In the genomic region with DNA sequence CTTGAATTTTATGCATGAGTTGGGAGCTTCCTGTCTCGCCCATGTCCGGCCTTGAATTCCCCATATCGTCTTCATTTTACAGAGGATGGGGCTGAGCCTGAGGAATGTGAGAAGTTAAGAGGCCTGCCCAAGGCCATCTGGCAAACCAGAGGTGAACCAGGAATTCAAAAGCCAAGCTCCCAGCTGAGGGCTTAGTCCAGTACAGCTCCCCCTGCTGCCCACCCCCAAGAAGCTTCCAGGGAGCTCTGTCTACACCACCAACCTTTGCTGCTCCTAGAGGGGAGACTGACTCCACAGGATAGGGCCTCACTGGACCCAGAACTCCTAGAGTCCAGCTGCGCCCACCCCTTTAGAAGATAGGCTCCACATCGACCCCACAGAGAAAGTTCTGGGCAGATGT, we compare ENCODE assay signal across 12 cellular contexts. TPM values are rescaled to one million over a fixed set of nuclear protein-coding genes. Genes with fewer than 3 reads are reported as not detected.
DNase-seq lines count a peak whose midpoint lies in the region; ATAC-seq, FAIRE-seq and TF ChIP-seq lines count a peak whose summit lies in the region.
"Had no signal": no experiment of that assay in that cellular context is flagged by ENCODE, and none has a peak within 500 bp of the region (broad histone marks: within the 10 kb centered on the region; RNA-seq: fewer than 3 reads in every experiment).

No MANE protein-coding gene starts in this region.

- H3K36me3 Mint-ChIP-seq in Calu3 (ENCODE audit: insufficient read depth, unreplicated experiment), result no peaks in the 10 kb centered on the region
- no peaks in the 10 kb centered on the region for H3K36me3 Mint-ChIP-seq in GM23338 (ENCODE audit: low read depth)

- H3K9me2 ChIP-seq in GM23338 (ENCODE audit: insufficient read depth), result no peaks in the 10 kb centered on the region

- H3F3A ChIP-seq in GM23338 (replicated peaks; ENCODE audit: low read depth), result no peaks in the 10 kb centered on the region

- no peak overlapping the region for H3K27ac ChIP-seq in GM23338 (ENCODE audit: low read depth)
- H3K27ac ChIP-seq: parathyroid adenoma, SJSA1 had no signal

- peak; percentile 68 for ATAC-seq in GM23338

- H3K4me1 Mint-ChIP-seq in Calu3 (ENCODE audit: low read depth, unreplicated experiment) (no peaks in the 10 kb centered on the region), GM23338 (peaks cover 19% of the 10 kb centered on the region)

- no peaks in the 10 kb centered on the region for H3K9me3 Mint-ChIP-seq in Calu3 (ENCODE audit: low read depth, unreplicated experiment)
- H3K9me3 Mint-ChIP-seq in GM23338, result no peaks in the 10 kb centered on the region

- no peak overlapping the region for H3K4me2 ChIP-seq in GM23338

- no peak for FAIRE-seq in RCC 7860 (lab: Jason Lieb, UNC)

- H3K27ac Mint-ChIP-seq in Calu3 (ENCODE audit: unreplicated experiment) (no peak overlapping the region), GM23338 (no peak overlapping the region)
- H3K27ac Mint-ChIP-seq: IgD-negative memory B cell had no signal

- peaks cover 74% of the 10 kb centered on the region for H3K27me3 Mint-ChIP-seq in Calu3 (ENCODE audit: unreplicated experiment)
- H3K27me3 Mint-ChIP-seq in GM23338 (ENCODE audit: insufficient read depth, low read depth, poor library complexity), result peaks cover 18% of the 10 kb centered on the region

- H3K4me3 Mint-ChIP-seq in Calu3 (ENCODE audit: low read depth, unreplicated experiment), result no peak overlapping the region
- no peak overlapping the region for H3K4me3 Mint-ChIP-seq in GM23338
- H3K4me3 Mint-ChIP-seq: IgD-negative memory B cell had no signal

- H3K36me3 ChIP-seq in GM23338 (ENCODE audit: insufficient read depth), result no peaks in the 10 kb centered on the region
- H3K36me3 ChIP-seq: SJSA1 had no signal

- DNase-seq in Calu3 (peak; percentile 20), GM23338 (ENCODE audit: low spot score) (peak; percentile 83), SK-N-DZ (ENCODE audit: low spot score) (peak; percentile 51), iris pigment epithelial cell (ENCODE audit: low read depth) (peak; percentile 6), DMS79 treated with DMSO at 0.1 percent for 48 hours (lab: John Stamatoyannopoulos, UW) (no peak), RCC 7860 (ENCODE audit: low spot score) (no peak), superior temporal gyrus (ENCODE audit: extremely low spot score) (no peak), medulla oblongata (ENCODE audit: extremely low spot score) (no peak)
- DNase-seq: activated CD8-positive, alpha-beta memory T cell treated with anti-CD3 and anti-CD28 coated beads, Interleukin-2, amount 50 U/mL, for 4 hours had no signal

- H2AFZ ChIP-seq in GM23338, result peak overlapping the region; percentile 80; the same call in 1 of the 2 replicates
- H2AFZ ChIP-seq: parathyroid adenoma had no signal

- TF ChIP-seq CTCF in Calu3 (IDR thresholded peaks at IDR 0.05; ENCODE audit: unreplicated experiment), result no peak
- peak; percentile 71 to 74 for TF ChIP-seq CTCF in GM23338 (conservative IDR thresholded peaks at IDR 0.05; ENCODE audit: low read depth in 2 of 2)

- no peaks in the 10 kb centered on the region for H3K27me3 ChIP-seq in GM23338 (ENCODE audit: insufficient read depth)
- H3K27me3 ChIP-seq: SJSA1 had no signal

- H4K20me1 ChIP-seq in GM23338 (replicated peaks; ENCODE audit: insufficient read depth), result no peaks in the 10 kb centered on the region

- no peaks in the 10 kb centered on the region; the same call in 1 of the 2 replicates for H3K4me1 ChIP-seq in GM23338 (ENCODE audit: insufficient read depth)
- H3K4me1 ChIP-seq: parathyroid adenoma, SJSA1 had no signal

- no TSS peak for BruUV-seq in Calu3 (replicated peaks; lab: Mats Ljungman, UMichigan)

- intact Hi-C loops in Calu3 (cut with micrococcal nuclease; ENCODE audit: unreplicated experiment), result no loop called here

- no peaks in the 10 kb centered on the region for H3K79me2 ChIP-seq in GM23338 (replicated peaks; ENCODE audit: insufficient read depth)
- H3K79me2 ChIP-seq: parathyroid adenoma had no signal

- no peak overlapping the region for H3K4me3 ChIP-seq in GM23338
- H3K4me3 ChIP-seq: SJSA1 had no signal

- CTCF ChIA-PET in Calu3 (lab: Charles Lee), result interaction anchor here (0.6 kb wide), 1 partner anchor 666 kb away, joined by 4 read pairs; no protein-coding TSS in a partner anchor

TF ChIP-seq in GM23338, 12 proteins besides CTCF, POLR2A, EP300 and RAD21:
- TF ChIP-seq CREB1 (CRISPR knock-in tag; IDR thresholded peaks at IDR 0.05; ENCODE audit: low read depth), result no peak
- TF ChIP-seq POLR2AphosphoS5 (IDR thresholded peaks at IDR 0.05; ENCODE audit: low read depth), result no peak
- TF ChIP-seq, protein P1, sequence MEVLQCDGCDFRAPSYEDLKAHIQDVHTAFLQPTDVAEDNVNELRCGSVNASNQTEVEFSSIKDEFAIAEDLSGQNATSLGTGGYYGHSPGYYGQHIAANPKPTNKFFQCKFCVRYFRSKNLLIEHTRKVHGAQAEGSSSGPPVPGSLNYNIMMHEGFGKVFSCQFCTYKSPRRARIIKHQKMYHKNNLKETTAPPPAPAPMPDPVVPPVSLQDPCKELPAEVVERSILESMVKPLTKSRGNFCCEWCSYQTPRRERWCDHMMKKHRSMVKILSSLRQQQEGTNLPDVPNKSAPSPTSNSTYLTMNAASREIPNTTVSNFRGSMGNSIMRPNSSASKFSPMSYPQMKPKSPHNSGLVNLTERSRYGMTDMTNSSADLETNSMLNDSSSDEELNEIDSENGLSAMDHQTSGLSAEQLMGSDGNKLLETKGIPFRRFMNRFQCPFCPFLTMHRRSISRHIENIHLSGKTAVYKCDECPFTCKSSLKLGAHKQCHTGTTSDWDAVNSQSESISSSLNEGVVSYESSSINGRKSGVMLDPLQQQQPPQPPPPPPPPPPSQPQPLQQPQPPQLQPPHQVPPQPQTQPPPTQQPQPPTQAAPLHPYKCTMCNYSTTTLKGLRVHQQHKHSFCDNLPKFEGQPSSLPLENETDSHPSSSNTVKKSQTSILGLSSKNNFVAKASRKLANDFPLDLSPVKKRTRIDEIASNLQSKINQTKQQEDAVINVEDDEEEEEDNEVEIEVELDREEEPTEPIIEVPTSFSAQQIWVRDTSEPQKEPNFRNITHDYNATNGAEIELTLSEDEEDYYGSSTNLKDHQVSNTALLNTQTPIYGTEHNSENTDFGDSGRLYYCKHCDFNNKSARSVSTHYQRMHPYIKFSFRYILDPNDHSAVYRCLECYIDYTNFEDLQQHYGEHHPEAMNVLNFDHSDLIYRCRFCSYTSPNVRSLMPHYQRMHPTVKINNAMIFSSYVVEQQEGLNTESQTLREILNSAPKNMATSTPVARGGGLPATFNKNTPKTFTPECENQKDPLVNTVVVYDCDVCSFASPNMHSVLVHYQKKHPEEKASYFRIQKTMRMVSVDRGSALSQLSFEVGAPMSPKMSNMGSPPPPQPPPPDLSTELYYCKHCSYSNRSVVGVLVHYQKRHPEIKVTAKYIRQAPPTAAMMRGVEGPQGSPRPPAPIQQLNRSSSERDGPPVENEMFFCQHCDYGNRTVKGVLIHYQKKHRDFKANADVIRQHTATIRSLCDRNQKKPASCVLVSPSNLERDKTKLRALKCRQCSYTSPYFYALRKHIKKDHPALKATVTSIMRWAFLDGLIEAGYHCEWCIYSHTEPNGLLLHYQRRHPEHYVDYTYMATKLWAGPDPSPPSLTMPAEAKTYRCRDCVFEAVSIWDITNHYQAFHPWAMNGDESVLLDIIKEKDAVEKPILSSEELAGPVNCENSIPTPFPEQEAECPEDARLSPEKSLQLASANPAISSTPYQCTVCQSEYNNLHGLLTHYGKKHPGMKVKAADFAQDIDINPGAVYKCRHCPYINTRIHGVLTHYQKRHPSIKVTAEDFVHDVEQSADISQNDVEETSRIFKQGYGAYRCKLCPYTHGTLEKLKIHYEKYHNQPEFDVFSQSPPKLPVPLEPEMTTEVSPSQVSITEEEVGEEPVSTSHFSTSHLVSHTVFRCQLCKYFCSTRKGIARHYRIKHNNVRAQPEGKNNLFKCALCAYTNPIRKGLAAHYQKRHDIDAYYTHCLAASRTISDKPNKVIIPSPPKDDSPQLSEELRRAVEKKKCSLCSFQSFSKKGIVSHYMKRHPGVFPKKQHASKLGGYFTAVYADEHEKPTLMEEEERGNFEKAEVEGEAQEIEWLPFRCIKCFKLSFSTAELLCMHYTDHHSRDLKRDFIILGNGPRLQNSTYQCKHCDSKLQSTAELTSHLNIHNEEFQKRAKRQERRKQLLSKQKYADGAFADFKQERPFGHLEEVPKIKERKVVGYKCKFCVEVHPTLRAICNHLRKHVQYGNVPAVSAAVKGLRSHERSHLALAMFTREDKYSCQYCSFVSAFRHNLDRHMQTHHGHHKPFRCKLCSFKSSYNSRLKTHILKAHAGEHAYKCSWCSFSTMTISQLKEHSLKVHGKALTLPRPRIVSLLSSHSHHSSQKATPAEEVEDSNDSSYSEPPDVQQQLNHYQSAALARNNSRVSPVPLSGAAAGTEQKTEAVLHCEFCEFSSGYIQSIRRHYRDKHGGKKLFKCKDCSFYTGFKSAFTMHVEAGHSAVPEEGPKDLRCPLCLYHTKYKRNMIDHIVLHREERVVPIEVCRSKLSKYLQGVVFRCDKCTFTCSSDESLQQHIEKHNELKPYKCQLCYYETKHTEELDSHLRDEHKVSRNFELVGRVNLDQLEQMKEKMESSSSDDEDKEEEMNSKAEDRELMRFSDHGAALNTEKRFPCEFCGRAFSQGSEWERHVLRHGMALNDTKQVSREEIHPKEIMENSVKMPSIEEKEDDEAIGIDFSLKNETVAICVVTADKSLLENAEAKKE (CRISPR knock-in tag; IDR thresholded peaks at IDR 0.05), result peak; percentile 9; the same call in 1 of the 2 replicates

RNA-seq across cellular contexts. Expression of a gene that starts 20.7 kb away (rescaled TPM):
- total RNA-seq in Calu3 (2022), result not detected in 2 replicates
- not detected in 2 replicates for total RNA-seq in GM23338 (2014; rRNA removed; shearing (Covaris generic))
- polyA plus RNA-seq in GM23338 (2016; fragmentation: Nextera tagmentation; extraction: Ambion mirVana), result not detected in 2 replicates
- not detected in 2 replicates for polyA plus RNA-seq in SK-N-DZ (2014; cell fraction: cytosol; rRNA removed)
- polyA plus RNA-seq in SK-N-DZ (2014; cell fraction: nucleus; rRNA removed), result not detected in 2 replicates
- total RNA-seq: SJSA1 had no signal
- polyA plus RNA-seq: IgD-negative memory B cell had no signal

Comparison
In these comparisons a context has a peak if more than half of its experiments do, and no peak if none do; other contexts are left out.
1. DNase-seq: peak in Calu3 (single experiment), GM23338 (single experiment), SK-N-DZ (single experiment) and iris pigment epithelial cell (single experiment); none in DMS79 treated with DMSO at 0.1 percent for 48 hours (single experiment), RCC 7860 (single experiment), superior temporal gyrus (single experiment) and medulla oblongata (single experiment).